In genomic region chr9:91043786-91044185, GRCh38 we compare ENCODE assay signal across 16 cellular contexts.
"Had no signal": no experiment of that assay in that cellular context is flagged by ENCODE, and none has a peak within 500 bp of the region (broad histone marks: within the 10 kb centered on the region; RNA-seq: fewer than 3 reads in every experiment).

No MANE protein-coding gene starts in this region.

- H3K4me3 Mint-ChIP-seq: activated naive CD8-positive, alpha-beta T cell; activated T-cell treated with anti-CD3 and anti-CD28 coated beads, Interleukin-2, amount 50 U/mL, for 24 hours; endodermal cell; memory B cell; natural killer cell; stimulated activated naive CD8-positive, alpha-beta T cell treated with anti-CD3 and anti-CD28 coated beads, Interleukin-15, amount 100 ng/mL, for 72 hours had no signal

- H3K27me3 ChIP-seq: brain microvascular endothelial cell, sigmoid colon had no signal

- H3K9me3 Mint-ChIP-seq: activated T-cell treated with anti-CD3 and anti-CD28 coated beads, Interleukin-2, amount 50 U/mL, for 24 hours; endodermal cell; memory B cell; natural killer cell; stimulated activated naive CD8-positive, alpha-beta T cell treated with anti-CD3 and anti-CD28 coated beads, Interleukin-15, amount 100 ng/mL, for 72 hours had no signal

- H3K27ac ChIP-seq: brain microvascular endothelial cell, psoas muscle, spleen, thoracic aorta had no signal

- H3K4me1 Mint-ChIP-seq: endodermal cell had no signal

- H3K36me3 ChIP-seq: brain microvascular endothelial cell, sigmoid colon, spleen, thoracic aorta had no signal

- H3K4me3 ChIP-seq: psoas muscle, sigmoid colon, spleen, thoracic aorta had no signal

- H3K4me1 ChIP-seq: psoas muscle, sigmoid colon had no signal

- H3K36me3 Mint-ChIP-seq: memory B cell, natural killer cell had no signal

- H3K27ac Mint-ChIP-seq: activated naive CD8-positive, alpha-beta T cell; activated T-cell treated with anti-CD3 and anti-CD28 coated beads, Interleukin-2, amount 50 U/mL, for 24 hours; endodermal cell; memory B cell; stimulated activated naive CD8-positive, alpha-beta T cell treated with anti-CD3 and anti-CD28 coated beads, Interleukin-15, amount 100 ng/mL, for 72 hours had no signal

- H3K9me3 ChIP-seq: psoas muscle, sigmoid colon, spleen, thoracic aorta had no signal

- DNase-seq: activated CD4-positive, alpha-beta T cell treated with anti-CD3 and anti-CD28 coated beads, Interleukin-2, amount 50 U/mL, for 4 hours; activated CD4-positive, CD25-positive, alpha-beta regulatory T cell treated with anti-CD3 and anti-CD28 coated beads, Interleukin-2, amount 50 U/mL, for 72 hours; activated gamma-delta T cell; activated T-cell treated with anti-CD3 and anti-CD28 coated beads, Interleukin-2, amount 50 U/mL, for 24 hours; brain microvascular endothelial cell; dermis blood vessel endothelial cell; endodermal cell; natural killer cell; psoas muscle; sigmoid colon; spleen; stimulated activated naive CD8-positive, alpha-beta T cell treated with anti-CD3 and anti-CD28 coated beads, Interleukin-15, amount 100 ng/mL, for 72 hours had no signal

- ATAC-seq: left lobe of liver; natural killer cell; stimulated activated naive CD8-positive, alpha-beta T cell treated with anti-CD3 and anti-CD28 coated beads, Interleukin-15, amount 100 ng/mL, for 72 hours had no signal
